8 cellular contexts compared by ENCODE assay signal in genomic region chr2:79887747-79888374, GRCh38.
DNase-seq lines count a peak whose midpoint lies in the region; ATAC-seq and TF ChIP-seq lines count a peak whose summit lies in the region.

No MANE protein-coding gene starts in this region.

- peak; percentile 91 to 93 for TF ChIP-seq RAD21 in liver (IDR thresholded peaks at IDR 0.05)

- no peak for TF ChIP-seq POLR2A in body of pancreas (IDR thresholded peaks at IDR 0.05)

- in situ Hi-C loops in GM13976 (cut with MboI; ENCODE audit: low sequenced_read_pairs, unreplicated experiment), result no loop called here

- H3K4me3 Mint-ChIP-seq in CD4-positive, alpha-beta memory T cell, result no peak overlapping the region

- H3K27ac Mint-ChIP-seq in CD4-positive, alpha-beta memory T cell, result no peak overlapping the region

- peak in 3 of 5 donors; percentile 3 to 4 (median 3) for DNase-seq in CD4-positive, alpha-beta memory T cell
- DNase-seq in GM13976 (ENCODE audit: low spot score) (peak; percentile 41), NCI-H526 (lab: John Stamatoyannopoulos, UW) (peak; percentile 40 to 74), body of pancreas (peak; percentile 18 to 57 (median 32)), mesenteric fat pad (ENCODE audit: low spot score) (no peak), cortex of kidney (lab: John Stamatoyannopoulos, UW) (no peak)

- intact Hi-C loops in CD4-positive, alpha-beta memory T cell (cut with micrococcal nuclease), result no loop called here
- intact Hi-C loops in body of pancreas (cut with DNase I), result no loop called here

- no peak overlapping the region for H3K4me3 ChIP-seq in CD4-positive, alpha-beta memory T cell (ENCODE audit: low read length in 2 of 2)
- H3K4me3 ChIP-seq in body of pancreas (no peak overlapping the region), liver (ENCODE audit: low read depth in 1 of 3, low read length in 3 of 3) (no peak overlapping the region)

- WGBS in body of pancreas, 2 donors, result 27 to 31% methylated on average over 7 of the region's 7 CpGs
- 30% methylated on average over 7 of the region's 7 CpGs for WGBS in liver

- TF ChIP-seq CTCF in GM13976 (IDR thresholded peaks at IDR 0.05; ENCODE audit: borderline replicate concordance, control extremely low read depth, extremely low read depth, insufficient read depth, missing control alignments), result peak; percentile 54
- TF ChIP-seq CTCF in body of pancreas (IDR thresholded peaks at IDR 0.05), result peak in 6 of 7 experiments; percentile 54 to 89 (median 74)
- TF ChIP-seq CTCF in liver (IDR thresholded peaks at IDR 0.05; ENCODE audit: low read depth, low read length, missing input control), result peak; percentile 72

- no peaks in the 10 kb centered on the region for H3K9me3 ChIP-seq in CD4-positive, alpha-beta memory T cell (ENCODE audit: control insufficient read depth in 1 of 2, low read length in 2 of 2)
- H3K9me3 ChIP-seq in body of pancreas (no peaks in the 10 kb centered on the region), liver (ENCODE audit: control insufficient read depth in 4 of 4, low read length in 3 of 4) (no peaks in the 10 kb centered on the region)

- CTCF ChIA-PET in CD4-positive, alpha-beta memory T cell (lab: Charles Lee; ENCODE audit: partially characterized antibody), result no interaction called here

- no peak overlapping the region for H3K9ac ChIP-seq in liver (ENCODE audit: low read depth in 1 of 2, low read length in 2 of 2)

- no peaks in the 10 kb centered on the region for H3K4me1 Mint-ChIP-seq in CD4-positive, alpha-beta memory T cell

- H3K9me3 Mint-ChIP-seq in CD4-positive, alpha-beta memory T cell, result peaks cover 0 to 7% (median under 1%) of the 10 kb centered on the region in 8 donors

- no peaks in the 10 kb centered on the region for H3K27me3 ChIP-seq in CD4-positive, alpha-beta memory T cell (ENCODE audit: insufficient read depth, low read length)
- H3K27me3 ChIP-seq in body of pancreas (no peaks in the 10 kb centered on the region), liver (ENCODE audit: control insufficient read depth in 4 of 4, insufficient read depth in 4 of 4, low read length in 3 of 4) (no peaks in the 10 kb centered on the region)

- H3K36me3 ChIP-seq in CD4-positive, alpha-beta memory T cell (ENCODE audit: insufficient read depth, low read length), result no peaks in the 10 kb centered on the region
- H3K36me3 ChIP-seq in body of pancreas (replicated peaks in 1 of 2; ENCODE audit: insufficient read depth in 1 of 2, low read depth in 2 of 2) (no peaks in the 10 kb centered on the region), liver (ENCODE audit: control insufficient read depth in 4 of 4, insufficient read depth in 3 of 4, low read depth in 1 of 4, low read length in 3 of 4) (no peaks in the 10 kb centered on the region)

- no peaks in the 10 kb centered on the region for H3K4me1 ChIP-seq in CD4-positive, alpha-beta memory T cell (ENCODE audit: insufficient read depth, low read length)
- H3K4me1 ChIP-seq in body of pancreas (peaks cover 23% of the 10 kb centered on the region), liver (ENCODE audit: control insufficient read depth in 4 of 4, insufficient read depth in 4 of 4, low read length in 3 of 4) (no peaks in the 10 kb centered on the region)

- H3K27me3 Mint-ChIP-seq in CD4-positive, alpha-beta memory T cell, result no peaks in the 10 kb centered on the region

- POLR2A ChIA-PET in CD4-positive, alpha-beta memory T cell (lab: Charles Lee; ENCODE audit: partially characterized antibody), result no interaction called here

- ATAC-seq in HG03159 (IDR thresholded peaks at IDR 0.05; ENCODE audit: unreplicated experiment), result peak; percentile 87
- peak; percentile 52 for ATAC-seq in body of pancreas

- H3K27ac ChIP-seq in CD4-positive, alpha-beta memory T cell (ENCODE audit: low read depth, low read length), result no peak overlapping the region
- no peak overlapping the region for H3K27ac ChIP-seq in body of pancreas
- H3K27ac ChIP-seq in liver (ENCODE audit: low read depth in 1 of 2, low read length in 2 of 2), result no peak overlapping the region

- no peaks in the 10 kb centered on the region for H3K36me3 Mint-ChIP-seq in CD4-positive, alpha-beta memory T cell

TF ChIP-seq in liver, 16 proteins besides CTCF, POLR2A, EP300 and RAD21:
- TF ChIP-seq JUND (IDR thresholded peaks at IDR 0.05), result no peak
- no peak for TF ChIP-seq FOXA1 (IDR thresholded peaks at IDR 0.05)
- no peak for TF ChIP-seq NR2F2 (IDR thresholded peaks at IDR 0.05)
- no peak for TF ChIP-seq TAF1 (conservative IDR thresholded peaks at IDR 0.05)
- TF ChIP-seq MAX (IDR thresholded peaks at IDR 0.05), result no peak
- TF ChIP-seq GABPA (IDR thresholded peaks at IDR 0.05 in 1 of 2, conservative IDR thresholded peaks at IDR 0.05 in 1 of 2), result no peak
- no peak for TF ChIP-seq FOXA2 (IDR thresholded peaks at IDR 0.05)

Comparison
In these comparisons a context has a peak if more than half of its experiments do, and no peak if none do; other contexts are left out.
1. DNase-seq: peak in CD4-positive, alpha-beta memory T cell (3 of 5), GM13976 (single experiment), NCI-H526 (2 of 2) and body of pancreas (4 of 4); none in mesenteric fat pad (single experiment) and cortex of kidney (single experiment).
2. Peak in every context shown above with its lines, with median percentiles within 50 percentile points of each other: CTCF ChIP-seq.